ENCODE assay signal across 21 cellular contexts in genomic region chr12:69433653-69434052, GRCh38.
"Had no signal": no experiment of that assay in that cellular context is flagged by ENCODE, and none has a peak within 500 bp of the region (broad histone marks: within the 10 kb centered on the region; RNA-seq: fewer than 3 reads in every experiment).

No MANE protein-coding gene starts in this region.

- DNase-seq: hippocampal formation; immature natural killer cell; left ventricle myocardium inferior; midbrain; mucosa of descending colon; naive thymus-derived CD4-positive, alpha-beta T cell; ovary; posterior cingulate gyrus; retina; right cardiac atrium; stimulated activated CD4-positive, alpha-beta T cell treated with anti-CD3 and anti-CD28 coated beads, Interleukin-12 subunit alpha, Interleukin-12 subunit beta, amount 100 ng/mL, for 4 hours; stimulated activated CD4-positive, alpha-beta T cell treated with anti-CD3 and anti-CD28 coated beads, Interleukin-15, amount 100 ng/mL, for 24 hours; stimulated activated CD4-positive, alpha-beta T cell treated with anti-CD3 and anti-CD28 coated beads, Interleukin-2, amount 100 ng/mL, for 24 hours; stimulated activated CD4-positive, alpha-beta T cell treated with anti-CD3 and anti-CD28 coated beads, Interleukin-4, amount 100 ng/mL, for 1 hour; stimulated activated naive B cell treated with anti-CD40 and anti-IgM and Interleukin-4, amounts not matched to agents 10 μg/mL and 1 μg/mL and 100 μg/mL, for 72 hours; stimulated activated naive CD8-positive, alpha-beta T cell treated with anti-CD3 and anti-CD28 coated beads, Interleukin-15, Interleukin-2, amounts not matched to agents 100 U/mL and 50 U/mL, for 24 hours; stomach; tibial artery; upper lobe of right lung had no signal

- ATAC-seq: mucosa of descending colon; naive thymus-derived CD4-positive, alpha-beta T cell; natural killer cell treated with Interleukin-12 subunit alpha and Interleukin-12 subunit beta and Interleukin-15 and Interleukin-18, amount 100 ng/mL, for 72 hours; right cardiac atrium; sciatic nerve; stimulated activated naive B cell treated with anti-CD40 and anti-IgM and Interleukin-4, amounts not matched to agents 10 μg/mL and 1 μg/mL and 100 μg/mL, for 72 hours; stimulated activated naive CD8-positive, alpha-beta T cell treated with anti-CD3 and anti-CD28 coated beads, Interleukin-15, Interleukin-2, amounts not matched to agents 100 U/mL and 50 U/mL, for 24 hours; upper lobe of right lung had no signal
